Comparison of ENCODE assay signal across 1 cellular context in the genomic region with DNA sequence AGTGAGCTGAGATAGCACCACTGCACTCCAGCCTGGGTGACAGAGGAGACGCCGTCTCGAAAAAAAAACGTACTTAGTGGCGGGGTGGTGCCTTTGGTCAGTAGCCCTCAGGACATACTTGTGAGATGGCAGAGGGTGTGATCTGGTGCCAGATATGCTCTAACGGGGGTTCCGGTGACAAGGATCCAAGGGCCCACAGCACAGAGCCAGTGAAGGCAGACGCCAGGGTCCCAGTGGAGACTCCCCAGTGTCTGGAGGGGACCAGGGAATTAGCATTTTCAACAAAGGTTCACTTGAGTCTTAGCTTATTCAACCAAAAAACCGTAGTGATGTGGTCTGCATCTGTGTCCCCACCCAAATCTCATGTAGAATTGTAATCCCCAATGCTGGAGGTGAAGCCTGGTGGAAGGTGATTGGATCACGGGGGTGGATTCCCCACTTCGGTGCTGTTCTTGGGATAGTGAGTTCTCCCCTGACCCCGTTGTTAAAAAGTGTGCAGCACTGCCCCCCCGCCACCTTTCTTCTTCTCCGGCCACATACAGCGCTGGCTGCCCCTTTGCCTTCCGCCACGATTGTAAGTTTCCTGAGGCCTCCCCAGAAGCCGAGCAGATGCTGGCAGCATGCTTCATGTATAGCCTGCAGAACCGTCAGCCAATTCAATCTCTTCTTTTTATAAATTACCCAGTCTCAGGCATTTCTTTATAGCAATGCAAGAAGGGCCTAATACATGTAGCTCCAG.
TF ChIP-seq lines count a peak whose summit lies in the region.

No MANE protein-coding gene starts in this region.

TF ChIP-seq in K562, 482 proteins besides CTCF, POLR2A, EP300 and RAD21:
- TF ChIP-seq ZFP91 (CRISPR knock-in tag; IDR thresholded peaks at IDR 0.05) (no peak), SMARCA5 (IDR thresholded peaks at IDR 0.05) (no peak), ILK (tag; IDR thresholded peaks at IDR 0.05; ENCODE audit: borderline replicate concordance, low read depth) (no peak), ESRRB (CRISPR knock-in tag; IDR thresholded peaks at IDR 0.05; ENCODE audit: borderline replicate concordance) (no peak), TAF9B (IDR thresholded peaks at IDR 0.05; ENCODE audit: partially characterized antibody) (no peak), SIN3B (IDR thresholded peaks at IDR 0.05; ENCODE audit: low read depth) (no peak)
- TF ChIP-seq, protein P1, sequence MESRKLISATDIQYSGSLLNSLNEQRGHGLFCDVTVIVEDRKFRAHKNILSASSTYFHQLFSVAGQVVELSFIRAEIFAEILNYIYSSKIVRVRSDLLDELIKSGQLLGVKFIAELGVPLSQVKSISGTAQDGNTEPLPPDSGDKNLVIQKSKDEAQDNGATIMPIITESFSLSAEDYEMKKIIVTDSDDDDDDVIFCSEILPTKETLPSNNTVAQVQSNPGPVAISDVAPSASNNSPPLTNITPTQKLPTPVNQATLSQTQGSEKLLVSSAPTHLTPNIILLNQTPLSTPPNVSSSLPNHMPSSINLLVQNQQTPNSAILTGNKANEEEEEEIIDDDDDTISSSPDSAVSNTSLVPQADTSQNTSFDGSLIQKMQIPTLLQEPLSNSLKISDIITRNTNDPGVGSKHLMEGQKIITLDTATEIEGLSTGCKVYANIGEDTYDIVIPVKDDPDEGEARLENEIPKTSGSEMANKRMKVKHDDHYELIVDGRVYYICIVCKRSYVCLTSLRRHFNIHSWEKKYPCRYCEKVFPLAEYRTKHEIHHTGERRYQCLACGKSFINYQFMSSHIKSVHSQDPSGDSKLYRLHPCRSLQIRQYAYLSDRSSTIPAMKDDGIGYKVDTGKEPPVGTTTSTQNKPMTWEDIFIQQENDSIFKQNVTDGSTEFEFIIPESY (CRISPR knock-in tag; IDR thresholded peaks at IDR 0.05): 0 out of 2 replicates have a peak, but pooled peaks have one; percentile 25
- TF ChIP-seq, protein P2, sequence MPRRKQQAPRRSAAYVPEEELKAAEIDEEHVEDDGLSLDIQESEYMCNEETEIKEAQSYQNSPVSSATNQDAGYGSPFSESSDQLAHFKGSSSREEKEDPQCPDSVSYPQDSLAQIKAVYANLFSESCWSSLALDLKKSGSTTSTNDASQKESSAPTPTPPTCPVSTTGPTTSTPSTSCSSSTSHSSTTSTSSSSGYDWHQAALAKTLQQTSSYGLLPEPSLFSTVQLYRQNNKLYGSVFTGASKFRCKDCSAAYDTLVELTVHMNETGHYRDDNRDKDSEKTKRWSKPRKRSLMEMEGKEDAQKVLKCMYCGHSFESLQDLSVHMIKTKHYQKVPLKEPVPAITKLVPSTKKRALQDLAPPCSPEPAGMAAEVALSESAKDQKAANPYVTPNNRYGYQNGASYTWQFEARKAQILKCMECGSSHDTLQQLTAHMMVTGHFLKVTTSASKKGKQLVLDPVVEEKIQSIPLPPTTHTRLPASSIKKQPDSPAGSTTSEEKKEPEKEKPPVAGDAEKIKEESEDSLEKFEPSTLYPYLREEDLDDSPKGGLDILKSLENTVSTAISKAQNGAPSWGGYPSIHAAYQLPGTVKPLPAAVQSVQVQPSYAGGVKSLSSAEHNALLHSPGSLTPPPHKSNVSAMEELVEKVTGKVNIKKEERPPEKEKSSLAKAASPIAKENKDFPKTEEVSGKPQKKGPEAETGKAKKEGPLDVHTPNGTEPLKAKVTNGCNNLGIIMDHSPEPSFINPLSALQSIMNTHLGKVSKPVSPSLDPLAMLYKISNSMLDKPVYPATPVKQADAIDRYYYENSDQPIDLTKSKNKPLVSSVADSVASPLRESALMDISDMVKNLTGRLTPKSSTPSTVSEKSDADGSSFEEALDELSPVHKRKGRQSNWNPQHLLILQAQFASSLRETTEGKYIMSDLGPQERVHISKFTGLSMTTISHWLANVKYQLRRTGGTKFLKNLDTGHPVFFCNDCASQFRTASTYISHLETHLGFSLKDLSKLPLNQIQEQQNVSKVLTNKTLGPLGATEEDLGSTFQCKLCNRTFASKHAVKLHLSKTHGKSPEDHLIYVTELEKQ (CRISPR knock-in tag; IDR thresholded peaks at IDR 0.05): no peak
